8 cellular contexts compared by ENCODE assay signal in the genomic region with DNA sequence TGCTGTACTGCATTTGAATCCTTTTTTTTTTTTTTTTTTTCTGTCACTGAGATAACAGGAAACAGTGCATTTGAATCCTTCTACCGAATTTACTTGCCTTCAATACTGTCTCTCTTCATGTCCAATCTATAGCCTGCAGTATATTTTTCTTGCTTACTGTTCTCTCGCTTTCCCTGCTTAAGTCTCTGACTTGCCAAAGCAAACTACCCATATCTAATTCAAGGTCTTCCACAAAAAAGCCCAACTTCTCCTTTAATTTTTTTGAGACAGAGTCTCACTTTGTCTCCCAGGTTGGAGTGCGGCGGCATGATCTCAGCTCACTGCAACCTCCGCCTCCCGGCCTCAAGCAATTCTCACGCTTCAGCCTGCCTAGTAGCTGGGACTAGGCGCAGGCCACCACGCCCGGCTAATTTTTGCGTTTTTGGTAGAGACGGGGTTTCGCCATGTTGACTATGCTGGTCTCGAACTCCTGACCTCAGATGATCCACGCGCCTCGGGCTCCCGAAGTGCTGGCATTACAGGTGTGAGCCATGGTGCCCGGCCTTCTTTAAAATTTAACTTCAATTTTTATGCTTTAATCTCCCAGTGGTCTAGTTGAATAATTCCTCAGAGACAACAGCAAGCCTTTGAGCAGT. TPM values are rescaled to one million over a fixed set of nuclear protein-coding genes. Genes with fewer than 3 reads are reported as not detected.
DNase-seq lines count a peak whose midpoint lies in the region; ATAC-seq and TF ChIP-seq lines count a peak whose summit lies in the region.

No MANE protein-coding gene starts in this region.

- no peak for TF ChIP-seq POLR2A in tibial nerve (IDR thresholded peaks at IDR 0.05)

- intact Hi-C loops in activated T-helper 2 cell treated with anti-CD3 and anti-CD28 coated beads, Interferon-gamma antibody, Interleukin-2, Interleukin-4, amounts not matched to agents 10 μg/mL and 5 μg/mL and 100 μg/mL, durations not matched to agents 14 hours and 24 hours and 36 hours (cut with micrococcal nuclease) = no loop called here

- no peaks in the 10 kb centered on the region for H3K9me3 ChIP-seq in tibial nerve

- peaks cover 0 to 49% (median 21%) of the 10 kb centered on the region in 4 donors for H3K4me1 ChIP-seq in tibial nerve

- CTCF ChIA-PET in activated naive CD4-positive, alpha-beta T cell treated with anti-CD3 and anti-CD28 coated beads, Interleukin-2, amount 10 ng/mL, durations not matched to agents 7 days and 5 days (lab: Charles Lee) = interaction anchor here (1.0 to 1.1 kb wide), 2 partner anchors 10 to 299 kb away, joined by 3 read pairs; no protein-coding TSS in a partner anchor

- no peak overlapping the region for H3K27ac ChIP-seq in tibial nerve

- TF ChIP-seq CTCF in kidney epithelial cell (IDR thresholded peaks at IDR 0.05; ENCODE audit: insufficient read depth, low read length, poor library complexity, severe bottlenecking) = no peak
- TF ChIP-seq CTCF in tibial nerve (IDR thresholded peaks at IDR 0.05) = no peak

- H3K27ac Mint-ChIP-seq in activated naive CD4-positive, alpha-beta T cell treated with anti-CD3 and anti-CD28 coated beads, Interleukin-2, amount 10 ng/mL, durations not matched to agents 7 days and 5 days = peak overlapping the region; percentile 92
- peak overlapping the region; percentile 94 for H3K27ac Mint-ChIP-seq in activated T-helper 2 cell treated with anti-CD3 and anti-CD28 coated beads, Interferon-gamma antibody, Interleukin-2, Interleukin-4, amounts not matched to agents 10 μg/mL and 5 μg/mL and 100 μg/mL, durations not matched to agents 14 hours and 24 hours and 36 hours

- no peak for ATAC-seq in left lobe of liver

- H3K27me3 Mint-ChIP-seq in activated naive CD4-positive, alpha-beta T cell treated with anti-CD3 and anti-CD28 coated beads, Interleukin-2, amount 10 ng/mL, durations not matched to agents 7 days and 5 days = no peaks in the 10 kb centered on the region
- H3K27me3 Mint-ChIP-seq in activated T-helper 2 cell treated with anti-CD3 and anti-CD28 coated beads, Interferon-gamma antibody, Interleukin-2, Interleukin-4, amounts not matched to agents 10 μg/mL and 5 μg/mL and 100 μg/mL, durations not matched to agents 14 hours and 24 hours and 36 hours (ENCODE audit: low read depth) = no peaks in the 10 kb centered on the region

- H3K9me3 Mint-ChIP-seq in activated naive CD4-positive, alpha-beta T cell treated with anti-CD3 and anti-CD28 coated beads, Interleukin-2, amount 10 ng/mL, durations not matched to agents 7 days and 5 days = no peaks in the 10 kb centered on the region
- no peaks in the 10 kb centered on the region for H3K9me3 Mint-ChIP-seq in activated T-helper 2 cell treated with anti-CD3 and anti-CD28 coated beads, Interferon-gamma antibody, Interleukin-2, Interleukin-4, amounts not matched to agents 10 μg/mL and 5 μg/mL and 100 μg/mL, durations not matched to agents 14 hours and 24 hours and 36 hours

- peak overlapping the region; percentile 89 for H3K4me3 Mint-ChIP-seq in activated naive CD4-positive, alpha-beta T cell treated with anti-CD3 and anti-CD28 coated beads, Interleukin-2, amount 10 ng/mL, durations not matched to agents 7 days and 5 days
- H3K4me3 Mint-ChIP-seq in activated T-helper 2 cell treated with anti-CD3 and anti-CD28 coated beads, Interferon-gamma antibody, Interleukin-2, Interleukin-4, amounts not matched to agents 10 μg/mL and 5 μg/mL and 100 μg/mL, durations not matched to agents 14 hours and 24 hours and 36 hours (ENCODE audit: low read depth) = peak overlapping the region; percentile 92

- H3K36me3 ChIP-seq in kidney epithelial cell (ENCODE audit: control insufficient read depth, insufficient read depth, low read length) (peaks cover 2% of the 10 kb centered on the region), tibial nerve (peaks cover 0 to 41% (median 5%) of the 10 kb centered on the region in 3 donors)

- TF ChIP-seq EP300 in tibial nerve (IDR thresholded peaks at IDR 0.05) = no peak

- H3K27me3 ChIP-seq in kidney epithelial cell (ENCODE audit: control insufficient read depth, insufficient read depth, low read length) (no peaks in the 10 kb centered on the region), tibial nerve (no peaks in the 10 kb centered on the region)

- DNase-seq in activated naive CD4-positive, alpha-beta T cell treated with anti-CD3 and anti-CD28 coated beads, Interleukin-2, amount 10 ng/mL, durations not matched to agents 7 days and 5 days = peak; percentile 22
- DNase-seq in activated naive CD4-positive, alpha-beta T cell treated with Interleukin-2 at 50 U/mL for 16 hours = no peak
- DNase-seq in activated T-helper 2 cell treated with anti-CD3 and anti-CD28 coated beads, Interferon-gamma antibody, Interleukin-2, Interleukin-4, amounts not matched to agents 10 μg/mL and 5 μg/mL and 100 μg/mL, durations not matched to agents 14 hours and 24 hours and 36 hours (ENCODE audit: low spot score) = no peak
- DNase-seq in kidney epithelial cell (ENCODE audit: low read depth) (no peak), tibial nerve (ENCODE audit: low spot score in 2 of 2) (no peak), iPS-NIHi11 (ENCODE audit: low spot score) (no peak), left lobe of liver (ENCODE audit: low spot score) (no peak), NCI-H1105 treated with DMSO at 0.1 percent for 48 hours (lab: John Stamatoyannopoulos, UW) (no peak)

- 53 to 60% methylated on average over 19 of the region's 19 CpGs for WGBS in tibial nerve, 2 donors

- peak overlapping the region; percentile 86 for H3K4me3 ChIP-seq in kidney epithelial cell (ENCODE audit: low read depth, low read length)
- peak overlapping the region; percentile 78 to 97 (median 88) for H3K4me3 ChIP-seq in tibial nerve

- H3K4me1 Mint-ChIP-seq in activated naive CD4-positive, alpha-beta T cell treated with anti-CD3 and anti-CD28 coated beads, Interleukin-2, amount 10 ng/mL, durations not matched to agents 7 days and 5 days = peaks cover 58% of the 10 kb centered on the region
- peaks cover 48% of the 10 kb centered on the region for H3K4me1 Mint-ChIP-seq in activated T-helper 2 cell treated with anti-CD3 and anti-CD28 coated beads, Interferon-gamma antibody, Interleukin-2, Interleukin-4, amounts not matched to agents 10 μg/mL and 5 μg/mL and 100 μg/mL, durations not matched to agents 14 hours and 24 hours and 36 hours (ENCODE audit: low read depth)

- H3K36me3 Mint-ChIP-seq in activated naive CD4-positive, alpha-beta T cell treated with anti-CD3 and anti-CD28 coated beads, Interleukin-2, amount 10 ng/mL, durations not matched to agents 7 days and 5 days = peaks cover 39% of the 10 kb centered on the region
- peaks cover 74% of the 10 kb centered on the region for H3K36me3 Mint-ChIP-seq in activated T-helper 2 cell treated with anti-CD3 and anti-CD28 coated beads, Interferon-gamma antibody, Interleukin-2, Interleukin-4, amounts not matched to agents 10 μg/mL and 5 μg/mL and 100 μg/mL, durations not matched to agents 14 hours and 24 hours and 36 hours (ENCODE audit: low read depth)

RNA-seq across cellular contexts. Expression of gene PDCD11, which starts 0.9 kb away (rescaled TPM):
- total RNA-seq in activated T-helper 2 cell treated with anti-CD3 and anti-CD28 coated beads, Interferon-gamma antibody, Interleukin-2, Interleukin-4, amounts not matched to agents 10 μg/mL and 5 μg/mL and 100 μg/mL, durations not matched to agents 14 hours and 24 hours and 36 hours = 79.4 and 81.6 TPM in 2 replicates
- total RNA-seq in kidney epithelial cell (49.2 and 53.0 TPM in 2 replicates), tibial nerve (10 to 100 TPM; 15.3 to 23.7 (median 17.5) TPM), left lobe of liver (9.0 TPM)

RNA-seq across cellular contexts. Expression of gene ATP5MK, which starts 1.0 kb away (rescaled TPM):
- total RNA-seq in activated T-helper 2 cell treated with anti-CD3 and anti-CD28 coated beads, Interferon-gamma antibody, Interleukin-2, Interleukin-4, amounts not matched to agents 10 μg/mL and 5 μg/mL and 100 μg/mL, durations not matched to agents 14 hours and 24 hours and 36 hours = 476 and 483 TPM in 2 replicates
- total RNA-seq in kidney epithelial cell (384 and 433 TPM in 2 replicates), tibial nerve (100 to 1,000 TPM; 139 to 343 (median 202) TPM), left lobe of liver (154 TPM)

RNA-seq across cellular contexts. Expression of gene TAF5, which starts 29.5 kb away (rescaled TPM):
- 9.5 and 10.7 TPM in 2 replicates for total RNA-seq in activated T-helper 2 cell treated with anti-CD3 and anti-CD28 coated beads, Interferon-gamma antibody, Interleukin-2, Interleukin-4, amounts not matched to agents 10 μg/mL and 5 μg/mL and 100 μg/mL, durations not matched to agents 14 hours and 24 hours and 36 hours
- total RNA-seq in kidney epithelial cell (2.6 and 3.8 TPM in 2 replicates), tibial nerve (1 to 10 TPM; 3.9 to 9.4 (median 7.0) TPM), left lobe of liver (2.1 TPM)

RNA-seq across cellular contexts. Expression of gene PCGF6, which starts 46.4 kb away (rescaled TPM):
- total RNA-seq in activated T-helper 2 cell treated with anti-CD3 and anti-CD28 coated beads, Interferon-gamma antibody, Interleukin-2, Interleukin-4, amounts not matched to agents 10 μg/mL and 5 μg/mL and 100 μg/mL, durations not matched to agents 14 hours and 24 hours and 36 hours = 16.8 and 17.7 TPM in 2 replicates
- total RNA-seq in kidney epithelial cell (9.2 and 13.3 TPM in 2 replicates), tibial nerve (10 to 100 TPM; 22.1 to 35.4 (median 25.4) TPM), left lobe of liver (7.6 TPM)

RNA-seq across cellular contexts. Expression of gene CALHM2, which starts 54.9 kb away (rescaled TPM):
- total RNA-seq in activated T-helper 2 cell treated with anti-CD3 and anti-CD28 coated beads, Interferon-gamma antibody, Interleukin-2, Interleukin-4, amounts not matched to agents 10 μg/mL and 5 μg/mL and 100 μg/mL, durations not matched to agents 14 hours and 24 hours and 36 hours = 20.3 and 21.1 TPM in 2 replicates
- total RNA-seq in kidney epithelial cell (0.07 and 0.25 TPM in 2 replicates), tibial nerve (100 to 1,000 TPM in 1 of 4 donors, 10 to 100 TPM in 3; 61.4 to 119 (median 65.6) TPM), left lobe of liver (3.6 TPM)
